Comparison of ENCODE assay signal across 1 cellular context in genomic region chr20:34369265-34369664, GRCh38.
TF ChIP-seq lines count a peak whose summit lies in the region.

No MANE protein-coding gene starts in this region.

TF ChIP-seq in HepG2, 621 proteins besides CTCF, POLR2A, EP300 and RAD21 (continued from another document):
- TF ChIP-seq RERE (CRISPR knock-in tag; IDR thresholded peaks at IDR 0.05; ENCODE audit: low read depth) (no peak), TCF7L2 (IDR thresholded peaks at IDR 0.05; ENCODE audit: low read depth, low read length) (no peak), POLR2AphosphoS5 (IDR thresholded peaks at IDR 0.05; ENCODE audit: low read depth, low read length) (0 out of 2 replicates have a peak, but pooled peaks have one; percentile 16), ZNF557 (CRISPR knock-in tag; IDR thresholded peaks at IDR 0.05) (no peak), RBM22 (optimal IDR thresholded peaks at IDR 0.05; ENCODE audit: low read length) (peak; percentile 63)
